ENCODE assay signal across 8 cellular contexts in genomic region chr2:117771969-117772630, GRCh38. TPM values are rescaled to one million over a fixed set of nuclear protein-coding genes. Genes with fewer than 3 reads are reported as not detected.
DNase-seq lines count a peak whose midpoint lies in the region; ATAC-seq and TF ChIP-seq lines count a peak whose summit lies in the region.

No MANE protein-coding gene starts in this region.

- intact Hi-C loops in ascending aorta (cut with DNase I), result no loop called here

- H3K4me1 ChIP-seq in DND-41 (ENCODE audit: insufficient read depth, low read length) (no peaks in the 10 kb centered on the region), adipocyte (ENCODE audit: control insufficient read depth, insufficient read depth, low read length) (no peaks in the 10 kb centered on the region), ascending aorta (no peaks in the 10 kb centered on the region)

- TF ChIP-seq POLR2A in NB4 (IDR thresholded peaks at IDR 0.05; ENCODE audit: extremely low read depth, insufficient read length), result no peak

- H3K9ac ChIP-seq in DND-41 (ENCODE audit: low read depth, low read length) (no peak overlapping the region), adipocyte (ENCODE audit: low read length) (no peak overlapping the region)

- DNase-seq in DND-41 (no peak), NB4 (ENCODE audit: low read depth) (peak; percentile 39), adipocyte (ENCODE audit: low read depth) (peak; percentile 69), medulla oblongata (ENCODE audit: extremely low spot score) (peak; percentile 32), CD1c-positive myeloid dendritic cell (ENCODE audit: extremely low spot score) (no peak), ascending aorta (ENCODE audit: low spot score in 2 of 2) (no peak)

- no peak overlapping the region for H2AFZ ChIP-seq in DND-41 (ENCODE audit: low read depth, low read length)

- ATAC-seq in DND-41 (ENCODE audit: insufficient read depth, low read depth) (no peak), GM18907 (IDR thresholded peaks at IDR 0.05; ENCODE audit: unreplicated experiment) (no peak), HG03039 (IDR thresholded peaks at IDR 0.05; ENCODE audit: unreplicated experiment) (no peak)

- TF ChIP-seq CTCF in DND-41 (IDR thresholded peaks at IDR 0.05; ENCODE audit: borderline replicate concordance, extremely low read depth, low read length, poor library complexity, severe bottlenecking) (peak; percentile 64), NB4 (IDR thresholded peaks at IDR 0.05; ENCODE audit: low read depth, low read length) (peak; percentile 26), ascending aorta (IDR thresholded peaks at IDR 0.05) (peak in 1 of 3 experiments; percentile 13)

- H3K4me2 ChIP-seq in DND-41 (ENCODE audit: insufficient read depth, low read length), result no peak overlapping the region

- H4K20me1 ChIP-seq in DND-41 (ENCODE audit: insufficient read depth, low read length), result no peaks in the 10 kb centered on the region

- H3K27ac ChIP-seq in DND-41 (ENCODE audit: low read length) (no peak overlapping the region), ascending aorta (no peak overlapping the region)

- H3K79me2 ChIP-seq in DND-41 (ENCODE audit: insufficient read depth, low read length), result no peaks in the 10 kb centered on the region

- H3K36me3 ChIP-seq in DND-41 (ENCODE audit: insufficient read depth, low read length), result no peaks in the 10 kb centered on the region
- no peaks in the 10 kb centered on the region for H3K36me3 ChIP-seq in adipocyte (ENCODE audit: control insufficient read depth, insufficient read depth, low read length, severe bottlenecking)
- H3K36me3 ChIP-seq in ascending aorta, result no peaks in the 10 kb centered on the region

- H3K4me3 ChIP-seq in DND-41 (ENCODE audit: low read depth in 1 of 2, low read length in 2 of 2) (no peak overlapping the region), NB4 (ENCODE audit: low read depth, low read length) (no peak overlapping the region), adipocyte (ENCODE audit: low read length) (no peak overlapping the region), ascending aorta (no peak overlapping the region)

- no peaks in the 10 kb centered on the region for H3K9me3 ChIP-seq in DND-41 (ENCODE audit: insufficient read depth, low read length, severe bottlenecking)
- no peaks in the 10 kb centered on the region for H3K9me3 ChIP-seq in adipocyte (ENCODE audit: control insufficient read depth, low read length)
- H3K9me3 ChIP-seq in ascending aorta, result no peaks in the 10 kb centered on the region

- no peaks in the 10 kb centered on the region for H3K27me3 ChIP-seq in DND-41 (ENCODE audit: insufficient read depth, low read length, poor library complexity)
- H3K27me3 ChIP-seq in adipocyte (replicated peaks; ENCODE audit: control insufficient read depth, insufficient read depth, low read length), result peaks cover 3% of the 10 kb centered on the region
- H3K27me3 ChIP-seq in ascending aorta, result no peaks in the 10 kb centered on the region

RNA-seq across cellular contexts. Expression of gene DDX18, which starts 42.4 kb away (rescaled TPM):
- 20.5 TPM for total RNA-seq in ascending aorta

Comparison
In these comparisons a context has a peak if more than half of its experiments do, and no peak if none do; other contexts are left out.
1. DNase-seq: peak in NB4 (single experiment), adipocyte (single experiment) and medulla oblongata (single experiment); none in DND-41 (single experiment), CD1c-positive myeloid dendritic cell (single experiment) and ascending aorta (0 of 2).